Comparison of ENCODE assay signal across 14 cellular contexts in the genomic region with DNA sequence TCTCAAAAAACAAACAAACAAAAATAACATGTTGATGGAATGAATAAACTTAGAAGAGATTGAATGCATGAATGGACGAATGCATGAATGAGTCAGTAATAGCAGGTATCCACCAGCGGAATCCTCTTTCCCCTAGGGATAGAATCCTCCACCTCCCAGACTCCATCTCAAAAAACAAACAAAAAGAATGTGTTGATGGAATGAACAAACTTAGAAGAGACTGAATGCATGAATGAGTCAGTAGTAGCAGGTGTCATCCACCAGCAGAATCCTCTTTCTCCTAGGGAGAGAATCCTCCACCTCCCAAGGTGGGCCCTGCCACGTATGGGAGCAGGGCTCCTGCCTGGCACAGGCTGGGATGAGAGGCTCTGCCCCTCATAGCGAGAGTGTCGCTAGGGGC. TPM values are rescaled to one million over a fixed set of nuclear protein-coding genes. Genes with fewer than 3 reads are reported as not detected.
A peak's percentile ranks its signal among the peaks of the same experiment; 100 is the strongest.
DNase-seq lines count a peak whose midpoint lies in the region; ATAC-seq, FAIRE-seq and TF ChIP-seq lines count a peak whose summit lies in the region.
"Had no signal": no experiment of that assay in that cellular context is flagged by ENCODE, and none has a peak within 500 bp of the region (broad histone marks: within the 10 kb centered on the region; RNA-seq: fewer than 3 reads in every experiment).

No MANE protein-coding gene starts in this region.

- H3K9me3 Mint-ChIP-seq in naive B cell, result peaks cover 0 to 1% (median 0%) of the 10 kb centered on the region in 7 donors
- H3K9me3 Mint-ChIP-seq: CD8-positive, alpha-beta memory T cell had no signal

- H3K4me1 Mint-ChIP-seq in naive B cell, result peaks cover 49 to 59% (median 59%) of the 10 kb centered on the region in 3 donors

- TF ChIP-seq CTCF in astrocyte of the spinal cord (IDR thresholded peaks at IDR 0.05; ENCODE audit: low read depth, low read length), result no peak

- in situ Hi-C loops in GM23248 (cut with MboI), result no loop called here
- in situ Hi-C loops in astrocyte of the spinal cord (cut with HindIII; ENCODE audit: low sequenced_read_pairs), result no loop called here

- WGBS in GM23248 (ENCODE audit: low coverage in 1 of 2, low lambda C conversion rate in 2 of 2, missing lambda C conversion rate in 2 of 2), 2 experiments, result 81 to 85% methylated on average over 5 of the region's 5 CpGs

- H2AFZ ChIP-seq in ACC112 (ENCODE audit: low read length, unreplicated experiment), result no peak overlapping the region
- H2AFZ ChIP-seq in GM23248, result no peak overlapping the region

- peak overlapping the region in 5 of 6 donors; percentile 67 to 96 (median 91) for H3K27ac Mint-ChIP-seq in naive B cell

- H3K27ac ChIP-seq in ACC112 (ENCODE audit: low read depth, low read length) (peak overlapping the region; percentile 88; the same call in 1 of the 2 replicates), GM23248 (peak overlapping the region; percentile 80; the same call in 1 of the 2 replicates)

- H3K36me3 ChIP-seq in ACC112 (ENCODE audit: insufficient read depth, low read length), result no peaks in the 10 kb centered on the region
- no peaks in the 10 kb centered on the region for H3K36me3 ChIP-seq in GM23248 (ENCODE audit: low read depth)

- H3K4me2 ChIP-seq in GM23248 (ENCODE audit: unreplicated experiment), result no peak overlapping the region

- peak overlapping the region in 5 of 8 donors; percentile 49 to 86 (median 71) for H3K4me3 Mint-ChIP-seq in naive B cell
- H3K4me3 Mint-ChIP-seq: CD8-positive, alpha-beta memory T cell had no signal

- FAIRE-seq in frontal cortex (lab: Jason Lieb, UNC), result no peak

- DNase-seq in GM23248 (no peak), astrocyte of the spinal cord (ENCODE audit: low read depth, low spot score) (peak; percentile 19), naive B cell (no peak), NCI-H1417 treated with DMSO at 0.1 percent for 48 hours (lab: John Stamatoyannopoulos, UW) (no peak), frontal cortex (ENCODE audit: low spot score in 2 of 2) (no peak)
- DNase-seq: activated effector memory CD4-positive, alpha-beta T cell treated with Interleukin-2 at 50 U/mL for 16 hours; CD8-positive, alpha-beta memory T cell; hypothalamus; NCI-H1436; stimulated activated CD4-positive, alpha-beta T cell treated with anti-CD3 and anti-CD28 coated beads, Interleukin-4, amount 100 ng/mL, for 4 hours; T-helper 9 cell had no signal

- H3K4me1 ChIP-seq in ACC112 (ENCODE audit: control insufficient read depth, insufficient read depth, low read length, unreplicated experiment) (peaks cover 41% of the 10 kb centered on the region), GM23248 (ENCODE audit: insufficient read depth) (peaks cover 31% of the 10 kb centered on the region)

- ATAC-seq in naive B cell (ENCODE audit: low read depth in 2 of 2) (no peak), GM21423 (IDR thresholded peaks at IDR 0.05; ENCODE audit: unreplicated experiment) (no peak), HG03457 (IDR thresholded peaks at IDR 0.05; ENCODE audit: unreplicated experiment) (no peak)

- no peaks in the 10 kb centered on the region for H3K27me3 Mint-ChIP-seq in naive B cell
- H3K27me3 Mint-ChIP-seq: CD8-positive, alpha-beta memory T cell had no signal

- peaks cover 37% of the 10 kb centered on the region for H3F3A ChIP-seq in GM23248 (ENCODE audit: insufficient read depth)

- no peaks in the 10 kb centered on the region for H3K9me3 ChIP-seq in GM23248 (ENCODE audit: low read depth)

- no peak overlapping the region for H3K4me3 ChIP-seq in ACC112 (ENCODE audit: low read depth, low read length)
- no peak overlapping the region for H3K4me3 ChIP-seq in GM23248
- H3K4me3 ChIP-seq in astrocyte of the spinal cord (ENCODE audit: low read depth, low read length), result no peak overlapping the region

- H3K79me2 ChIP-seq in ACC112 (ENCODE audit: control insufficient read depth, insufficient read depth, low read length, unreplicated experiment) (no peaks in the 10 kb centered on the region), GM23248 (ENCODE audit: insufficient read depth) (no peaks in the 10 kb centered on the region)

- H3K27me3 ChIP-seq in ACC112 (ENCODE audit: insufficient read depth, low read length) (no peaks in the 10 kb centered on the region), GM23248 (replicated peaks; ENCODE audit: insufficient read depth) (no peaks in the 10 kb centered on the region)

- H3K9ac ChIP-seq in GM23248, result no peak overlapping the region

- no peaks in the 10 kb centered on the region for H3K9me2 ChIP-seq in GM23248 (ENCODE audit: insufficient read depth)

- no peaks in the 10 kb centered on the region for H3K36me3 Mint-ChIP-seq in naive B cell
- H3K36me3 Mint-ChIP-seq: CD8-positive, alpha-beta memory T cell had no signal

- no peaks in the 10 kb centered on the region for H4K20me1 ChIP-seq in GM23248 (ENCODE audit: insufficient read depth)

RNA-seq across cellular contexts. Expression of gene RNF19B, which starts 26.8 kb away (rescaled TPM):
- total RNA-seq in GM23248 (2014; rRNA removed; shearing (Covaris generic)), result 9.5 and 11.1 TPM in 2 replicates
- polyA plus RNA-seq in GM23248 (2016; fragmentation: Nextera tagmentation; extraction: Ambion mirVana) (1.5 and 1.6 TPM in 2 replicates), naive B cell (ENCODE audit: low read depth in 6 of 6) (1 to 10 TPM; 1.0 to 2.8 (median 1.9) TPM)
- total RNA-seq in frontal cortex, result 37.1 TPM

RNA-seq across cellular contexts. Expression of gene AK2, which starts 45.3 kb away (rescaled TPM):
- 130 and 134 TPM in 2 replicates for total RNA-seq in GM23248 (2014; rRNA removed; shearing (Covaris generic))
- polyA plus RNA-seq in GM23248 (2016; fragmentation: Nextera tagmentation; extraction: Ambion mirVana) (173 and 179 TPM in 2 replicates), naive B cell (ENCODE audit: low read depth in 6 of 6) (100 to 1,000 TPM; 107 to 151 (median 134) TPM)
- 23.2 TPM for total RNA-seq in frontal cortex
